In genomic region chr4:97110506-97110905, GRCh38 we compare ENCODE assay signal across 11 cellular contexts.
"Had no signal": no experiment of that assay in that cellular context is flagged by ENCODE, and none has a peak within 500 bp of the region (broad histone marks: within the 10 kb centered on the region; RNA-seq: fewer than 3 reads in every experiment).

No MANE protein-coding gene starts in this region.

- ATAC-seq: GM23338, HCT116 had no signal

- FAIRE-seq: H1, H54 had no signal

- H3K9ac ChIP-seq: GM23248 had no signal

- H3K9me3 ChIP-seq: HAP-1 had no signal

- H3K4me2 ChIP-seq: GM23338 had no signal

- H3K27ac ChIP-seq: GM23248 had no signal

- H3K4me3 ChIP-seq: GM23248, GM23338, HAP-1 had no signal

- DNase-seq: GM23248, GOT3, H7, H9, HCEC 1CT, HFFc6 had no signal

- H3K36me3 ChIP-seq: HAP-1 had no signal

- H3K4me1 ChIP-seq: HAP-1 had no signal

- H2AFZ ChIP-seq: GM23248, GM23338 had no signal
